ENCODE assay signal across 17 cellular contexts in genomic region chr20:47612670-47613069, GRCh38.
A peak's percentile ranks its signal among the peaks of the same experiment; 100 is the strongest.
DNase-seq lines count a peak whose midpoint lies in the region; ATAC-seq and TF ChIP-seq lines count a peak whose summit lies in the region.
"Had no signal": no experiment of that assay in that cellular context is flagged by ENCODE, and none has a peak within 500 bp of the region (broad histone marks: within the 10 kb centered on the region; RNA-seq: fewer than 3 reads in every experiment).

No MANE protein-coding gene starts in this region.

- no peak for TF ChIP-seq CTCF in DOHH2 (IDR thresholded peaks at IDR 0.05; ENCODE audit: low read depth, low read length, poor library complexity, severe bottlenecking)
- no peak for TF ChIP-seq CTCF in activated CD8-positive, alpha-beta T cell treated with anti-CD3 and anti-CD28 coated beads for 36 hours (IDR thresholded peaks at IDR 0.05)
- TF ChIP-seq CTCF in Peyer's patch (IDR thresholded peaks at IDR 0.05): no peak
- TF ChIP-seq CTCF in CD14-positive monocyte (IDR thresholded peaks at IDR 0.05): no peak

- no peak overlapping the region for H3K4me2 ChIP-seq in DOHH2 (ENCODE audit: low read length)

- no peaks in the 10 kb centered on the region for H3K9me3 ChIP-seq in DOHH2 (ENCODE audit: control insufficient read depth, insufficient read depth, low read length)
- H3K9me3 ChIP-seq in Peyer's patch: no peaks in the 10 kb centered on the region
- H3K9me3 ChIP-seq: esophagus squamous epithelium, uterus had no signal

- CTCF ChIA-PET in activated CD4-positive, alpha-beta T cell treated with anti-CD3 and anti-CD28 coated beads, Interleukin-2, amount 10 ng/mL, durations not matched to agents 7 days and 5 days (lab: Charles Lee): interaction anchor here (0.7 kb wide), 1 partner anchor 267 kb away, joined by 5 read pairs; no protein-coding TSS in a partner anchor
- CTCF ChIA-PET in activated CD8-positive, alpha-beta T cell treated with anti-CD3 and anti-CD28 coated beads for 36 hours (lab: Charles Lee): interaction anchor here (0.7 to 5.5 kb wide), 6 partner anchors 8 to 339 kb away, joined by 3 to 38 read pairs (median 4); no protein-coding TSS in a partner anchor

- no peaks in the 10 kb centered on the region for H3K27me3 Mint-ChIP-seq in activated CD4-positive, alpha-beta T cell treated with anti-CD3 and anti-CD28 coated beads, Interleukin-2, amount 10 ng/mL, durations not matched to agents 24 days and 14 days
- no peaks in the 10 kb centered on the region for H3K27me3 Mint-ChIP-seq in activated CD4-positive, alpha-beta T cell treated with anti-CD3 and anti-CD28 coated beads, Interleukin-2, amount 10 ng/mL, durations not matched to agents 7 days and 5 days
- no peaks in the 10 kb centered on the region for H3K27me3 Mint-ChIP-seq in activated CD8-positive, alpha-beta T cell treated with anti-CD3 and anti-CD28 coated beads for 36 hours
- H3K27me3 Mint-ChIP-seq in naive B cell: no peaks in the 10 kb centered on the region
- H3K27me3 Mint-ChIP-seq in CD14-positive monocyte (ENCODE audit: low read depth in 3 of 3): peaks cover 0 to 1% (median 0%) of the 10 kb centered on the region in 3 donors

- peaks cover 45% of the 10 kb centered on the region for H3F3A ChIP-seq in DOHH2 (ENCODE audit: control insufficient read depth, insufficient read depth)

- H3K4me3 ChIP-seq in DOHH2 (ENCODE audit: low read length) (no peak overlapping the region), Peyer's patch (no peak overlapping the region)
- H3K4me3 ChIP-seq: esophagus squamous epithelium, SK-N-MC, uterus had no signal

- H3K9me2 ChIP-seq in DOHH2 (replicated peaks; ENCODE audit: control insufficient read depth, low read length): no peaks in the 10 kb centered on the region

- H3K36me3 Mint-ChIP-seq in activated CD4-positive, alpha-beta T cell treated with anti-CD3 and anti-CD28 coated beads, Interleukin-2, amount 10 ng/mL, durations not matched to agents 24 days and 14 days (ENCODE audit: low read depth): peaks cover 50% of the 10 kb centered on the region
- peaks cover 35% of the 10 kb centered on the region for H3K36me3 Mint-ChIP-seq in activated CD4-positive, alpha-beta T cell treated with anti-CD3 and anti-CD28 coated beads, Interleukin-2, amount 10 ng/mL, durations not matched to agents 7 days and 5 days (ENCODE audit: low read depth)
- H3K36me3 Mint-ChIP-seq in activated CD8-positive, alpha-beta T cell treated with anti-CD3 and anti-CD28 coated beads for 36 hours (ENCODE audit: low read depth): peaks cover 63% of the 10 kb centered on the region
- H3K36me3 Mint-ChIP-seq in naive B cell (peaks cover 0 to 10% of the 10 kb centered on the region in 2 donors), CD14-positive monocyte (peaks cover 15 to 23% of the 10 kb centered on the region in 2 donors)

- peaks cover 54% of the 10 kb centered on the region for H3K4me1 Mint-ChIP-seq in activated CD4-positive, alpha-beta T cell treated with anti-CD3 and anti-CD28 coated beads, Interleukin-2, amount 10 ng/mL, durations not matched to agents 24 days and 14 days
- H3K4me1 Mint-ChIP-seq in activated CD4-positive, alpha-beta T cell treated with anti-CD3 and anti-CD28 coated beads, Interleukin-2, amount 10 ng/mL, durations not matched to agents 7 days and 5 days: peaks cover 64% of the 10 kb centered on the region
- H3K4me1 Mint-ChIP-seq in activated CD8-positive, alpha-beta T cell treated with anti-CD3 and anti-CD28 coated beads for 36 hours (ENCODE audit: low read depth): peaks cover 77% of the 10 kb centered on the region
- H3K4me1 Mint-ChIP-seq in naive B cell (peaks cover 38 to 78% (median 56%) of the 10 kb centered on the region in 3 donors), CD14-positive monocyte (peaks cover 16% of the 10 kb centered on the region)
- H3K4me1 Mint-ChIP-seq: H9 had no signal

- DNase-seq in activated CD4-positive, alpha-beta T cell treated with anti-CD3 and anti-CD28 coated beads, Interleukin-2, amount 10 ng/mL, durations not matched to agents 24 days and 14 days: peak; percentile 55
- DNase-seq in activated CD4-positive, alpha-beta T cell treated with anti-CD3 and anti-CD28 coated beads, Interleukin-2, amount 10 ng/mL, durations not matched to agents 7 days and 5 days: no peak
- no peak for DNase-seq in activated CD8-positive, alpha-beta T cell treated with anti-CD3 and anti-CD28 coated beads for 36 hours
- no peak for DNase-seq in naive B cell
- DNase-seq in Peyer's patch: no peak
- DNase-seq in CD14-positive monocyte (ENCODE audit: low spot score): no peak
- DNase-seq: activated naive CD4-positive, alpha-beta T cell treated with Interleukin-2 at 50 U/mL for 16 hours; esophagus squamous epithelium; H9; mammary epithelial cell; NCI-H1694; NCI-H510A treated with DMSO at 0.1 percent for 48 hours; nephron progenitor cell; uterus had no signal

- peaks cover 98% of the 10 kb centered on the region for H3K79me2 ChIP-seq in DOHH2 (ENCODE audit: control insufficient read depth, low read length)

- POLR2A ChIA-PET in activated CD4-positive, alpha-beta T cell treated with anti-CD3 and anti-CD28 coated beads, Interleukin-2, amount 10 ng/mL, durations not matched to agents 7 days and 5 days (lab: Charles Lee): interaction anchor here (0.7 kb wide), 1 partner anchor 180 kb away, joined by 6 read pairs; no protein-coding TSS in a partner anchor
- POLR2A ChIA-PET in activated CD8-positive, alpha-beta T cell treated with anti-CD3 and anti-CD28 coated beads for 36 hours (lab: Charles Lee): no interaction called here

- H3K4me3 Mint-ChIP-seq in activated CD4-positive, alpha-beta T cell treated with anti-CD3 and anti-CD28 coated beads, Interleukin-2, amount 10 ng/mL, durations not matched to agents 24 days and 14 days: no peak overlapping the region
- no peak overlapping the region for H3K4me3 Mint-ChIP-seq in activated CD4-positive, alpha-beta T cell treated with anti-CD3 and anti-CD28 coated beads, Interleukin-2, amount 10 ng/mL, durations not matched to agents 7 days and 5 days
- H3K4me3 Mint-ChIP-seq in activated CD8-positive, alpha-beta T cell treated with anti-CD3 and anti-CD28 coated beads for 36 hours: no peak overlapping the region
- H3K4me3 Mint-ChIP-seq in naive B cell (no peak overlapping the region), CD14-positive monocyte (no peak overlapping the region)
- H3K4me3 Mint-ChIP-seq: H9, nephron progenitor cell had no signal

- H3K27ac ChIP-seq in DOHH2 (ENCODE audit: low read depth, low read length): peak overlapping the region; percentile 26; the same call in 1 of the 2 replicates
- H3K27ac ChIP-seq in Peyer's patch: no peak overlapping the region
- H3K27ac ChIP-seq: esophagus squamous epithelium, SK-N-MC had no signal

- H3K36me3 ChIP-seq in DOHH2 (ENCODE audit: control insufficient read depth, low read length): peaks cover 58% of the 10 kb centered on the region
- H3K36me3 ChIP-seq in Peyer's patch: no peaks in the 10 kb centered on the region
- H3K36me3 ChIP-seq: uterus had no signal

- H3K4me1 ChIP-seq in DOHH2 (ENCODE audit: control insufficient read depth, low read length) (peaks cover 78% of the 10 kb centered on the region), Peyer's patch (peaks cover 0 to 11% (median 5%) of the 10 kb centered on the region in 4 donors)
- H3K4me1 ChIP-seq: uterus had no signal

- H4K20me1 ChIP-seq in DOHH2 (ENCODE audit: control insufficient read depth, insufficient read depth, low read depth, low read length): peaks cover 9% of the 10 kb centered on the region; the same call in 1 of the 2 replicates

- peak overlapping the region; percentile 75 for H3K27ac Mint-ChIP-seq in activated CD4-positive, alpha-beta T cell treated with anti-CD3 and anti-CD28 coated beads, Interleukin-2, amount 10 ng/mL, durations not matched to agents 24 days and 14 days
- H3K27ac Mint-ChIP-seq in activated CD4-positive, alpha-beta T cell treated with anti-CD3 and anti-CD28 coated beads, Interleukin-2, amount 10 ng/mL, durations not matched to agents 7 days and 5 days: no peak overlapping the region
- peak overlapping the region; percentile 96 for H3K27ac Mint-ChIP-seq in activated CD8-positive, alpha-beta T cell treated with anti-CD3 and anti-CD28 coated beads for 36 hours
- H3K27ac Mint-ChIP-seq in naive B cell: peak overlapping the region; percentile 57 to 91 (median 84)
- no peak overlapping the region for H3K27ac Mint-ChIP-seq in CD14-positive monocyte
- H3K27ac Mint-ChIP-seq: nephron progenitor cell had no signal

- H3K27me3 ChIP-seq in DOHH2 (ENCODE audit: control insufficient read depth, low read length) (no peaks in the 10 kb centered on the region), Peyer's patch (no peaks in the 10 kb centered on the region)
- H3K27me3 ChIP-seq: esophagus squamous epithelium, uterus had no signal

- intact Hi-C loops in activated CD4-positive, alpha-beta T cell treated with anti-CD3 and anti-CD28 coated beads, Interleukin-2, amount 10 ng/mL, durations not matched to agents 24 days and 14 days (cut with micrococcal nuclease): loop anchor here (5.0 kb wide), 1 partner anchor 35 kb away; no protein-coding TSS in a partner anchor
- intact Hi-C loops in activated CD8-positive, alpha-beta T cell treated with anti-CD3 and anti-CD28 coated beads for 36 hours (cut with micrococcal nuclease): no loop called here
- intact Hi-C loops in CD14-positive monocyte (cut with micrococcal nuclease): loop anchor here (5.0 to 10.0 kb wide), 2 partner anchors 110 to 228 kb away; partner anchors contain the start of gene NCOA3 (in 1 of the 2)

- H3K9me3 Mint-ChIP-seq in activated CD4-positive, alpha-beta T cell treated with anti-CD3 and anti-CD28 coated beads, Interleukin-2, amount 10 ng/mL, durations not matched to agents 24 days and 14 days: no peaks in the 10 kb centered on the region
- no peaks in the 10 kb centered on the region for H3K9me3 Mint-ChIP-seq in activated CD4-positive, alpha-beta T cell treated with anti-CD3 and anti-CD28 coated beads, Interleukin-2, amount 10 ng/mL, durations not matched to agents 7 days and 5 days
- peaks cover 5% of the 10 kb centered on the region for H3K9me3 Mint-ChIP-seq in activated CD8-positive, alpha-beta T cell treated with anti-CD3 and anti-CD28 coated beads for 36 hours
- no peaks in the 10 kb centered on the region for H3K9me3 Mint-ChIP-seq in naive B cell
- H3K9me3 Mint-ChIP-seq in CD14-positive monocyte: no peaks in the 10 kb centered on the region
- H3K9me3 Mint-ChIP-seq: H9, nephron progenitor cell had no signal

- ATAC-seq in activated CD8-positive, alpha-beta T cell treated with anti-CD3 and anti-CD28 coated beads for 36 hours: no peak
- ATAC-seq in naive B cell (ENCODE audit: low read depth in 2 of 2): no peak
- no peak for ATAC-seq in activated CD4-positive, CD25-positive, alpha-beta regulatory T cell treated with anti-CD3 and anti-CD28 coated beads, Interleukin-2, amount 50 U/mL, for 24 hours

- no peak for TF ChIP-seq POLR2A in Peyer's patch (IDR thresholded peaks at IDR 0.05)

Comparison
In these comparisons a context has a peak if more than half of its experiments do, and no peak if none do; other contexts are left out.
1. H3K27ac Mint-ChIP-seq: peak in activated CD4-positive, alpha-beta T cell treated with anti-CD3 and anti-CD28 coated beads, Interleukin-2, amount 10 ng/mL, durations not matched to agents 24 days and 14 days (single experiment), activated CD8-positive, alpha-beta T cell treated with anti-CD3 and anti-CD28 coated beads for 36 hours (single experiment) and naive B cell (6 of 6); none in activated CD4-positive, alpha-beta T cell treated with anti-CD3 and anti-CD28 coated beads, Interleukin-2, amount 10 ng/mL, durations not matched to agents 7 days and 5 days (single experiment) and CD14-positive monocyte (0 of 7).